Comparison of ENCODE assay signal across 11 cellular contexts in genomic region chr7:23205861-23206510, GRCh38.
DNase-seq lines count a peak whose midpoint lies in the region.
"Had no signal": no experiment of that assay in that cellular context is flagged by ENCODE, and none has a peak within 500 bp of the region (broad histone marks: within the 10 kb centered on the region; RNA-seq: fewer than 3 reads in every experiment).

No MANE protein-coding gene starts in this region.

- H3K4me3 ChIP-seq in subcutaneous abdominal adipose tissue (ENCODE audit: low read depth in 1 of 5, low read length in 5 of 5): peak overlapping the region; percentile 31 to 69 (median 52)
- H3K4me3 ChIP-seq: A549 had no signal

- H3K27me3 ChIP-seq in subcutaneous abdominal adipose tissue (ENCODE audit: control insufficient read depth in 5 of 5, insufficient read depth in 4 of 5, low read length in 5 of 5): peaks cover 0 to 3% (median 0%) of the 10 kb centered on the region in 5 donors

- peaks cover 3 to 9% (median 8%) of the 10 kb centered on the region in 5 donors for H3K36me3 ChIP-seq in subcutaneous abdominal adipose tissue (ENCODE audit: control insufficient read depth in 5 of 5, insufficient read depth in 5 of 5, low read length in 5 of 5)

- H3K4me1 ChIP-seq in subcutaneous abdominal adipose tissue (ENCODE audit: control insufficient read depth in 5 of 5, insufficient read depth in 5 of 5, low read length in 5 of 5): peaks cover 0 to 9% (median 6%) of the 10 kb centered on the region in 5 donors
- H3K4me1 ChIP-seq: A549 had no signal

- H3K27ac ChIP-seq in subcutaneous abdominal adipose tissue (ENCODE audit: low read depth, low read length): no peak overlapping the region
- H3K27ac ChIP-seq: A549 had no signal

- DNase-seq in NCI-H2227 (lab: John Stamatoyannopoulos, UW; ENCODE audit: unreplicated experiment) (peak; percentile 54), NCI-H2227 treated with DMSO at 0.1 percent for 48 hours (lab: John Stamatoyannopoulos, UW) (no peak), brain pericyte (ENCODE audit: low read depth, low spot score) (peak; percentile 26), kidney tubule cell (ENCODE audit: low spot score) (peak; percentile 25), NCI-H1417 (lab: John Stamatoyannopoulos, UW) (no peak), NCI-H526 (lab: John Stamatoyannopoulos, UW) (no peak), MV-4-11 (lab: John Stamatoyannopoulos, UW) (no peak)
- DNase-seq: activated CD4-positive, alpha-beta memory T cell treated with anti-CD3 and anti-CD28 coated beads for 36 hours; NCI-H524 treated with DMSO at 0.1 percent for 48 hours had no signal

- no peaks in the 10 kb centered on the region for H3K9me3 ChIP-seq in subcutaneous abdominal adipose tissue (ENCODE audit: control insufficient read depth in 5 of 5, low read length in 5 of 5)
- H3K9me3 ChIP-seq: A549 had no signal

- peak overlapping the region in 2 of 5 donors; percentile 33 to 54 for H3K9ac ChIP-seq in subcutaneous abdominal adipose tissue (ENCODE audit: low read length in 5 of 5)

Comparison
In these comparisons a context has a peak if more than half of its experiments do, and no peak if none do; other contexts are left out.
1. DNase-seq: peak in NCI-H2227 (single experiment), brain pericyte (single experiment) and kidney tubule cell (single experiment); none in NCI-H2227 treated with DMSO at 0.1 percent for 48 hours (single experiment), NCI-H1417 (0 of 3), NCI-H526 (0 of 2) and MV-4-11 (single experiment).